Comparison of ENCODE assay signal across 11 cellular contexts in the genomic region with DNA sequence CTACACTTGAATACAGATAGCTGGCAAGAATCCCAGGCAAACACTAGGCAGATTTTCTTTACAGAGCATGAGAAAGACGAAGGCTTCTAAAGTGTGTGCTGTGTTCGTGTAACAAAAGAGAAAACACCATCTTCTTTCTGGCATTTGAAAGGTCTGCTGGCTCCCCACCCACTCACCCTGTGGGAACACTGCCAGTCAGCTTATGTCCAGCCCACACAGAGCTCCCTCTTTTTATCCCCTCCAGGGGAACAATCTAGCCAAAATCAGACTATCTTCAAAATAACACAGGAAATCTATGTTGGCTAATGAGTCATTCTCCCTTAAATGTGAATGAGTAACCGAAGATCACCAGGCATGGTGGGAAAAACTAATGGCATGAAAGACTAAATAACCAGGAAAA. TPM values are rescaled to one million over a fixed set of nuclear protein-coding genes. Genes with fewer than 3 reads are reported as not detected.
DNase-seq lines count a peak whose midpoint lies in the region; ATAC-seq and TF ChIP-seq lines count a peak whose summit lies in the region.
"Had no signal": no experiment of that assay in that cellular context is flagged by ENCODE, and none has a peak within 500 bp of the region (broad histone marks: within the 10 kb centered on the region; RNA-seq: fewer than 3 reads in every experiment).

No MANE protein-coding gene starts in this region.

- TF ChIP-seq POLR2A in gastroesophageal sphincter (IDR thresholded peaks at IDR 0.05), result no peak

- no peak overlapping the region for H3K27ac ChIP-seq in gastroesophageal sphincter
- H3K27ac ChIP-seq: ascending aorta, WERI-Rb-1 had no signal

- peak overlapping the region; percentile 13 for H2AFZ ChIP-seq in neuron (ENCODE audit: low read depth, low read length)

- ATAC-seq in activated T-cell treated with anti-CD3 and anti-CD28 coated beads, Interleukin-2, amount 50 U/mL, for 4 hours, result no peak
- ATAC-seq in gastroesophageal sphincter, result no peak

- H3K9me3 ChIP-seq in neuron (ENCODE audit: low read length) (no peaks in the 10 kb centered on the region), gastroesophageal sphincter (no peaks in the 10 kb centered on the region)
- H3K9me3 ChIP-seq: ascending aorta had no signal

- H3K4me3 ChIP-seq in choroid plexus epithelial cell (ENCODE audit: low read depth, low read length), result no peak overlapping the region
- H3K4me3 ChIP-seq in neuron (ENCODE audit: low read length), result no peak overlapping the region
- no peak overlapping the region for H3K4me3 ChIP-seq in gastroesophageal sphincter
- H3K4me3 ChIP-seq: ascending aorta had no signal

- H3K36me3 Mint-ChIP-seq in activated T-cell treated with anti-CD3 and anti-CD28 coated beads, Interleukin-2, amount 50 U/mL, for 4 hours (ENCODE audit: insufficient read depth), result peaks cover 7% of the 10 kb centered on the region

- WGBS in gastroesophageal sphincter (ENCODE audit: low coverage in 1 of 2), 2 donors, result 17 to 27% methylated on average over 3 of the region's 3 CpGs

- H3K4me1 ChIP-seq in neuron (ENCODE audit: insufficient read depth, low read length), result peaks cover 2% of the 10 kb centered on the region
- no peaks in the 10 kb centered on the region for H3K4me1 ChIP-seq in gastroesophageal sphincter
- H3K4me1 ChIP-seq: ascending aorta had no signal

- DNase-seq in Daoy (ENCODE audit: low read depth), result peak; percentile 90
- peak; percentile 89 for DNase-seq in NCI-H226
- DNase-seq in choroid plexus epithelial cell (ENCODE audit: low read depth), result peak; percentile 80
- DNase-seq in activated T-cell treated with anti-CD3 and anti-CD28 coated beads, Interleukin-2, amount 50 U/mL, for 4 hours, result no peak
- no peak for DNase-seq in NCI-H748 treated with DMSO at 0.1 percent for 48 hours (lab: John Stamatoyannopoulos, UW)
- no peak for DNase-seq in NCI-H526 treated with DMSO at 0.1 percent for 48 hours (lab: John Stamatoyannopoulos, UW)
- DNase-seq: mesendoderm, WERI-Rb-1 had no signal

- no peaks in the 10 kb centered on the region for H3K27me3 Mint-ChIP-seq in activated T-cell treated with anti-CD3 and anti-CD28 coated beads, Interleukin-2, amount 50 U/mL, for 4 hours (ENCODE audit: low read depth)

- no peaks in the 10 kb centered on the region for H3K4me1 Mint-ChIP-seq in activated T-cell treated with anti-CD3 and anti-CD28 coated beads, Interleukin-2, amount 50 U/mL, for 4 hours (ENCODE audit: low read depth)

- TF ChIP-seq CTCF in choroid plexus epithelial cell (conservative IDR thresholded peaks at IDR 0.05; ENCODE audit: low read depth, low read length) (no peak), gastroesophageal sphincter (IDR thresholded peaks at IDR 0.05) (no peak)

- H3K9me3 Mint-ChIP-seq in activated T-cell treated with anti-CD3 and anti-CD28 coated beads, Interleukin-2, amount 50 U/mL, for 4 hours, result no peaks in the 10 kb centered on the region

- no peak for TF ChIP-seq EP300 in gastroesophageal sphincter (IDR thresholded peaks at IDR 0.05)

- H3K4me3 Mint-ChIP-seq in activated T-cell treated with anti-CD3 and anti-CD28 coated beads, Interleukin-2, amount 50 U/mL, for 4 hours, result no peak overlapping the region

- no peaks in the 10 kb centered on the region for H3K36me3 ChIP-seq in neuron (ENCODE audit: insufficient read depth, low read length)
- H3K36me3 ChIP-seq in gastroesophageal sphincter, result peaks cover 0 to 9% of the 10 kb centered on the region in 2 donors
- H3K36me3 ChIP-seq: WERI-Rb-1 had no signal

- no peaks in the 10 kb centered on the region for H3K27me3 ChIP-seq in neuron (ENCODE audit: insufficient read depth, low read length)
- H3K27me3 ChIP-seq in gastroesophageal sphincter, result no peaks in the 10 kb centered on the region
- H3K27me3 ChIP-seq: ascending aorta had no signal

RNA-seq across cellular contexts. Expression of a gene that starts 45.6 kb away (rescaled TPM):
- total RNA-seq in Daoy (2014; rRNA removed; shearing (Covaris generic)), result 0.51 and 0.91 TPM in 2 replicates
- total RNA-seq in activated T-cell treated with anti-CD3 and anti-CD28 coated beads, Interleukin-2, amount 50 U/mL, for 4 hours, result under 1 TPM in 2 of 3 donors, not detected in 1; 0.05 to 0.14 TPM
- 1 to 10 TPM in 2 of 4 donors, under 1 TPM in 2; 0.27 to 2.6 (median 1.4) TPM for total RNA-seq in gastroesophageal sphincter

Comparison
In these comparisons a context has a peak if more than half of its experiments do, and no peak if none do; other contexts are left out.
1. DNase-seq: peak in Daoy (single experiment), NCI-H226 (single experiment) and choroid plexus epithelial cell (single experiment); none in activated T-cell treated with anti-CD3 and anti-CD28 coated beads, Interleukin-2, amount 50 U/mL, for 4 hours (single experiment), NCI-H748 treated with DMSO at 0.1 percent for 48 hours (single experiment) and NCI-H526 treated with DMSO at 0.1 percent for 48 hours (single experiment).